ENCODE assay signal across 23 cellular contexts in genomic region chr22:22678970-22679369, GRCh38. TPM values are rescaled to one million over a fixed set of nuclear protein-coding genes. Genes with fewer than 3 reads are reported as not detected.
DNase-seq lines count a peak whose midpoint lies in the region; ATAC-seq and TF ChIP-seq lines count a peak whose summit lies in the region.
"Had no signal": no experiment of that assay in that cellular context is flagged by ENCODE, and none has a peak within 500 bp of the region (broad histone marks: within the 10 kb centered on the region; RNA-seq: fewer than 3 reads in every experiment).

No MANE protein-coding gene starts in this region.

- H4K20me1 ChIP-seq in BLaER1 treated with 17β-estradiol and CSF1 and Interleukin-3, amounts not matched to agents 10 nM and 100 nM: no peaks in the 10 kb centered on the region
- H4K20me1 ChIP-seq in OCI-LY1 (ENCODE audit: insufficient read depth, low read length) (no peaks in the 10 kb centered on the region), hepatocyte (ENCODE audit: insufficient read depth, poor library complexity, severe bottlenecking) (no peaks in the 10 kb centered on the region)

- no peak overlapping the region for H3K4me3 ChIP-seq in BLaER1 treated with 17β-estradiol and CSF1 and Interleukin-3, amounts not matched to agents 10 nM and 100 nM
- H3K4me3 ChIP-seq in OCI-LY1 (ENCODE audit: low read depth, low read length, poor library complexity, severe bottlenecking) (no peak overlapping the region), hepatocyte (no peak overlapping the region)
- H3K4me3 ChIP-seq: HAP-1 had no signal

- H3K9me2 ChIP-seq in OCI-LY1 (ENCODE audit: low read depth, low read length): no peaks in the 10 kb centered on the region
- H3K9me2 ChIP-seq in hepatocyte (replicated peaks; ENCODE audit: insufficient read depth): no peaks in the 10 kb centered on the region

- H2AFZ ChIP-seq in OCI-LY1 (ENCODE audit: low read length) (no peak overlapping the region), hepatocyte (no peak overlapping the region)

- no peak overlapping the region for H3K27ac ChIP-seq in BLaER1 treated with 17β-estradiol and CSF1 and Interleukin-3, amounts not matched to agents 10 nM and 100 nM
- peak overlapping the region; percentile 71 for H3K27ac ChIP-seq in OCI-LY1 (ENCODE audit: low read depth, low read length, poor library complexity, severe bottlenecking)
- peak overlapping the region; percentile 86 for H3K27ac ChIP-seq in hepatocyte
- H3K27ac ChIP-seq: 22Rv1, C4-2B had no signal

- no peaks in the 10 kb centered on the region for H3K9me3 ChIP-seq in BLaER1 treated with 17β-estradiol and CSF1 and Interleukin-3, amounts not matched to agents 10 nM and 100 nM (replicated peaks in 1 of 11)
- no peaks in the 10 kb centered on the region for H3K9me3 ChIP-seq in OCI-LY1 (ENCODE audit: low read length)
- H3K9me3 ChIP-seq in hepatocyte (ENCODE audit: low read depth): no peaks in the 10 kb centered on the region
- H3K9me3 ChIP-seq: BE2C, Caco-2, HAP-1 had no signal

- peaks cover 12 to 52% (median 38%) of the 10 kb centered on the region in 10 experiments; a peak in 19 of 20 replicates for H3K4me1 ChIP-seq in BLaER1 treated with 17β-estradiol and CSF1 and Interleukin-3, amounts not matched to agents 10 nM and 100 nM
- H3K4me1 ChIP-seq in OCI-LY1 (ENCODE audit: insufficient read depth, low read length, severe bottlenecking) (peaks cover 53% of the 10 kb centered on the region), hepatocyte (ENCODE audit: insufficient read depth) (peaks cover 32% of the 10 kb centered on the region)
- H3K4me1 ChIP-seq: BE2C, HAP-1 had no signal

- 89% methylated on average over 4 of the region's 4 CpGs for WGBS in hepatocyte (ENCODE audit: low lambda C conversion rate, missing lambda C conversion rate)

- TF ChIP-seq CTCF in OCI-LY1 (IDR thresholded peaks at IDR 0.05; ENCODE audit: low read length): no peak
- no peak for TF ChIP-seq CTCF in hepatocyte (IDR thresholded peaks at IDR 0.05; ENCODE audit: poor library complexity)

- no peak overlapping the region for H3K9ac ChIP-seq in BLaER1 treated with 17β-estradiol and CSF1 and Interleukin-3, amounts not matched to agents 10 nM and 100 nM
- H3K9ac ChIP-seq in OCI-LY1 (ENCODE audit: low read length): no peak overlapping the region

- peak overlapping the region; percentile 23 to 71 (median 48); a peak in 19 of 22 replicates for H3K4me2 ChIP-seq in BLaER1 treated with 17β-estradiol and CSF1 and Interleukin-3, amounts not matched to agents 10 nM and 100 nM
- H3K4me2 ChIP-seq in OCI-LY1 (ENCODE audit: low read length): no peak overlapping the region
- H3K4me2 ChIP-seq in hepatocyte: no peak overlapping the region

- H3K79me2 ChIP-seq in OCI-LY1 (ENCODE audit: insufficient read depth, low read length): no peaks in the 10 kb centered on the region
- no peaks in the 10 kb centered on the region for H3K79me2 ChIP-seq in hepatocyte

- ATAC-seq in GM19324 (IDR thresholded peaks at IDR 0.05; ENCODE audit: low FRiP score, unreplicated experiment): no peak
- ATAC-seq: CD8-positive, alpha-beta T cell had no signal

- H3K36me3 ChIP-seq in BLaER1 treated with 17β-estradiol and CSF1 and Interleukin-3, amounts not matched to agents 10 nM and 100 nM: no peaks in the 10 kb centered on the region
- H3K36me3 ChIP-seq in OCI-LY1 (ENCODE audit: insufficient read depth, low read length): no peaks in the 10 kb centered on the region
- H3K36me3 ChIP-seq in hepatocyte (replicated peaks; ENCODE audit: insufficient read depth, low read depth): no peaks in the 10 kb centered on the region
- H3K36me3 ChIP-seq: BE2C, HAP-1 had no signal

- no peaks in the 10 kb centered on the region for H3F3A ChIP-seq in OCI-LY1 (ENCODE audit: insufficient read depth, low read length)

- peak; percentile 13 for DNase-seq in activated effector memory CD4-positive, alpha-beta T cell treated with anti-CD3 and anti-CD28 coated beads, Interleukin-2, amount 50 U/mL, for 16 hours
- no peak for DNase-seq in activated effector memory CD4-positive, alpha-beta T cell treated with Interleukin-2 at 50 U/mL for 16 hours
- no peak for DNase-seq in hepatocyte (ENCODE audit: low spot score)
- DNase-seq in putamen (ENCODE audit: low spot score): no peak
- DNase-seq in NCI-H526 treated with DMSO at 0.1 percent for 48 hours (lab: John Stamatoyannopoulos, UW): no peak
- DNase-seq: ACHN; AML-193; BE2C; Caco-2; CD4-positive, CD25-positive, alpha-beta regulatory T cell; CD8-positive, alpha-beta T cell; DMS79; GF-D8; GOT3; HFFc6 had no signal

- H3K27me3 ChIP-seq in BLaER1 treated with 17β-estradiol and CSF1 and Interleukin-3, amounts not matched to agents 10 nM and 100 nM: no peaks in the 10 kb centered on the region
- H3K27me3 ChIP-seq in OCI-LY1 (ENCODE audit: insufficient read depth, low read length) (no peaks in the 10 kb centered on the region), hepatocyte (peaks cover 3% of the 10 kb centered on the region)

RNA-seq across cellular contexts. Expression of gene GGTLC2, which starts 34.6 kb away (rescaled TPM):
- total RNA-seq in hepatocyte: 0.37 TPM in 1 of 2 replicates, not detected in the other
- polyA plus RNA-seq in hepatocyte: 0.41 TPM in 1 of 2 replicates, not detected in the other
- total RNA-seq: CD4-positive, CD25-positive, alpha-beta regulatory T cell; CD8-positive, alpha-beta T cell; Daoy; G401; HFFc6 had no signal

Comparison
In these comparisons a context has a peak if more than half of its experiments do, and no peak if none do; other contexts are left out.
1. H3K27ac ChIP-seq: peak in OCI-LY1 (single experiment) and hepatocyte (single experiment); none in BLaER1 treated with 17β-estradiol and CSF1 and Interleukin-3, amounts not matched to agents 10 nM and 100 nM (0 of 11).
2. H3K4me2 ChIP-seq: peak in BLaER1 treated with 17β-estradiol and CSF1 and Interleukin-3, amounts not matched to agents 10 nM and 100 nM (11 of 11); none in OCI-LY1 (single experiment) and hepatocyte (single experiment).